14 cellular contexts compared by ENCODE assay signal in genomic region chr15:71753346-71753745, GRCh38. TPM values are rescaled to one million over a fixed set of nuclear protein-coding genes. Genes with fewer than 3 reads are reported as not detected.
A peak's percentile ranks its signal among the peaks of the same experiment; 100 is the strongest.
DNase-seq lines count a peak whose midpoint lies in the region; ATAC-seq and TF ChIP-seq lines count a peak whose summit lies in the region.
"Had no signal": no experiment of that assay in that cellular context is flagged by ENCODE, and none has a peak within 500 bp of the region (broad histone marks: within the 10 kb centered on the region; RNA-seq: fewer than 3 reads in every experiment).

No MANE protein-coding gene starts in this region.

- peak overlapping the region; percentile 28 for H3K27ac ChIP-seq in lower lobe of right lung
- H3K27ac ChIP-seq in CD8-positive, alpha-beta T cell (ENCODE audit: low read depth, low read length) = no peak overlapping the region
- no peak overlapping the region for H3K27ac ChIP-seq in ovary
- H3K27ac ChIP-seq: cardiac muscle cell, parathyroid adenoma had no signal

- in situ Hi-C loops in ACHN (cut with HindIII; ENCODE audit: low pct_ligation_motif_present, low pct_unique_long_range_greater_than_20kb, low sequenced_read_pairs) = no loop called here

- H3K27ac Mint-ChIP-seq in CD8-positive, alpha-beta T cell = no peak overlapping the region

- TF ChIP-seq CTCF in cardiac fibroblast (IDR thresholded peaks at IDR 0.05; ENCODE audit: low read depth, low read length) (no peak), lower lobe of right lung (IDR thresholded peaks at IDR 0.05) (no peak), ovary (IDR thresholded peaks at IDR 0.05) (no peak)
- no peak for TF ChIP-seq CTCF in CD8-positive, alpha-beta T cell (IDR thresholded peaks at IDR 0.05)

- no peaks in the 10 kb centered on the region for H3K4me1 ChIP-seq in lower lobe of right lung
- no peaks in the 10 kb centered on the region for H3K4me1 ChIP-seq in CD8-positive, alpha-beta T cell (ENCODE audit: insufficient read depth, low read length)
- H3K4me1 ChIP-seq in ovary (ENCODE audit: insufficient read depth) = no peaks in the 10 kb centered on the region
- H3K4me1 ChIP-seq: parathyroid adenoma had no signal

- 91 to 98% (median 93%) methylated on average over 1 of the region's 1 CpG for WGBS in ovary, 3 donors

- H3K4me3 ChIP-seq in cardiac fibroblast (replicated peaks in 1 of 2; ENCODE audit: low read depth in 2 of 2, low read length in 2 of 2) (no peak overlapping the region), lower lobe of right lung (no peak overlapping the region), ovary (no peak overlapping the region)
- no peak overlapping the region for H3K4me3 ChIP-seq in CD8-positive, alpha-beta T cell (ENCODE audit: low read depth, low read length)
- H3K4me3 ChIP-seq: cardiac muscle cell had no signal

- H3K27me3 ChIP-seq in lower lobe of right lung (ENCODE audit: low read depth) (no peaks in the 10 kb centered on the region), ovary (no peaks in the 10 kb centered on the region)
- no peaks in the 10 kb centered on the region for H3K27me3 ChIP-seq in CD8-positive, alpha-beta T cell (ENCODE audit: insufficient read depth, low read length)
- H3K27me3 ChIP-seq: cardiac muscle cell had no signal

- CTCF ChIA-PET in CD8-positive, alpha-beta T cell (lab: Charles Lee) = interaction anchor here (1.9 to 4.0 kb wide), 3 partner anchors 9 to 403 kb away, joined by 6 to 19 read pairs (median 14); no protein-coding TSS in a partner anchor

- H3K9me3 ChIP-seq in lower lobe of right lung (no peaks in the 10 kb centered on the region), ovary (no peaks in the 10 kb centered on the region)
- H3K9me3 ChIP-seq in CD8-positive, alpha-beta T cell (ENCODE audit: low read length) = no peaks in the 10 kb centered on the region

- TF ChIP-seq EP300 in ovary (IDR thresholded peaks at IDR 0.05) = no peak

- ATAC-seq in lower lobe of right lung = peak in 1 of 2 donors; percentile 54
- no peak for ATAC-seq in CD8-positive, alpha-beta T cell

- DNase-seq in ACHN (peak; percentile 40), NCI-H226 (peak; percentile 64), cardiac fibroblast (ENCODE audit: low read depth in 2 of 2) (peak; percentile 35 to 48), lower lobe of right lung (no peak), NCI-H2227 treated with DMSO at 0.1 percent for 48 hours (lab: John Stamatoyannopoulos, UW) (no peak), anterior cingulate cortex (lab: John Stamatoyannopoulos, UW) (no peak), ovary (no peak)
- no peak for DNase-seq in CD8-positive, alpha-beta T cell
- DNase-seq: activated gamma-delta T cell treated with Interleukin-2 at 50 U/mL for 16 hours, DMS153, SIG-M5 had no signal

- no peaks in the 10 kb centered on the region for H3K9me3 Mint-ChIP-seq in CD8-positive, alpha-beta T cell

- H3K4me1 Mint-ChIP-seq in CD8-positive, alpha-beta T cell (ENCODE audit: low read depth) = no peaks in the 10 kb centered on the region

- H3K36me3 ChIP-seq in lower lobe of right lung (no peaks in the 10 kb centered on the region), ovary (no peaks in the 10 kb centered on the region)
- H3K36me3 ChIP-seq in CD8-positive, alpha-beta T cell (ENCODE audit: insufficient read depth, low read length) = no peaks in the 10 kb centered on the region
- H3K36me3 ChIP-seq: cardiac muscle cell had no signal

- no peak for TF ChIP-seq POLR2A in ovary (IDR thresholded peaks at IDR 0.05)

- peaks cover 16% of the 10 kb centered on the region for H3K27me3 Mint-ChIP-seq in CD8-positive, alpha-beta T cell (ENCODE audit: low read depth)

- no peak overlapping the region for H3K4me3 Mint-ChIP-seq in CD8-positive, alpha-beta T cell

- no peaks in the 10 kb centered on the region for H3K36me3 Mint-ChIP-seq in CD8-positive, alpha-beta T cell

- POLR2A ChIA-PET in CD8-positive, alpha-beta T cell (lab: Charles Lee) = no interaction called here

- intact Hi-C loops in lower lobe of right lung (cut with DNase I) (no loop called here), ovary (cut with DNase I) (no loop called here)
- intact Hi-C loops in CD8-positive, alpha-beta T cell (cut with DNase I, micrococcal nuclease) = no loop called here

RNA-seq across cellular contexts. Expression of gene NR2E3, which starts 57.0 kb away (rescaled TPM):
- not detected for total RNA-seq in lower lobe of right lung
- total RNA-seq in CD8-positive, alpha-beta T cell = not detected
- under 1 TPM in 3 of 7 donors, not detected in 4; 0.20 to 0.69 (median 0.24) TPM for total RNA-seq in ovary
- polyA plus RNA-seq in ovary = under 1 TPM in 1 of 2 donors, not detected in 1; 0.04 TPM
- total RNA-seq: A673 had no signal
- polyA plus RNA-seq: cardiac muscle cell had no signal

Comparison
In these comparisons a context has a peak if more than half of its experiments do, and no peak if none do; other contexts are left out.
1. DNase-seq: peak in ACHN (single experiment), NCI-H226 (single experiment) and cardiac fibroblast (2 of 2); none in lower lobe of right lung (single experiment), NCI-H2227 treated with DMSO at 0.1 percent for 48 hours (single experiment), CD8-positive, alpha-beta T cell (0 of 7), anterior cingulate cortex (0 of 58) and ovary (0 of 5).